ENCODE assay signal across 14 cellular contexts in genomic region chr9:38385896-38386295, GRCh38. TPM values are rescaled to one million over a fixed set of nuclear protein-coding genes. Genes with fewer than 3 reads are reported as not detected.
"Had no signal": no experiment of that assay in that cellular context is flagged by ENCODE, and none has a peak within 500 bp of the region (broad histone marks: within the 10 kb centered on the region; RNA-seq: fewer than 3 reads in every experiment).

No MANE protein-coding gene starts in this region.

- H3K27ac ChIP-seq: left ventricle myocardium inferior, SK-N-MC had no signal

- ATAC-seq: naive thymus-derived CD8-positive, alpha-beta T cell; WTC11 had no signal

- H3K4me3 ChIP-seq: left ventricle myocardium inferior, SK-N-MC, stomach had no signal

- H3K27me3 ChIP-seq: stomach had no signal

- DNase-seq: activated CD4-positive, alpha-beta T cell treated with anti-CD3 and anti-CD28 coated beads for 48 hours; activated naive CD4-positive, alpha-beta T cell treated with anti-CD3 and anti-CD28 coated beads for 36 hours; dermis blood vessel endothelial cell; endodermal cell; left ventricle myocardium inferior; naive thymus-derived CD8-positive, alpha-beta T cell; nucleus accumbens; stimulated activated CD4-positive, alpha-beta T cell treated with anti-CD3 and anti-CD28 coated beads, Interleukin-15, amount 100 ng/mL, for 24 hours; stomach had no signal

- H3K36me3 ChIP-seq: left ventricle myocardium inferior, stomach had no signal

RNA-seq across cellular contexts. Expression of gene IGFBPL1, which starts 38.4 kb away (rescaled TPM):
- total RNA-seq: activated T-helper 1 cell treated with anti-CD3 and anti-CD28 coated beads, Interleukin-12 subunit alpha, Interleukin-12 subunit beta, Interleukin-2, Interleukin-4 antibody, amounts not matched to agents 30 ng/mL and 10 ng/mL and 1 ng/mL, durations not matched to agents 14 hours and 24 hours and 36 hours; fibroblast of villous mesenchyme; left ventricle myocardium inferior; naive thymus-derived CD8-positive, alpha-beta T cell; T-helper 1 cell treated with Interleukin-12 subunit alpha and Interleukin-12 subunit beta and Interleukin-4 antibody, amounts not matched to agents 30 ng/mL and 1 ng/mL, for 36 hours had no signal
- polyA plus RNA-seq: naive thymus-derived CD8-positive, alpha-beta T cell had no signal
